In genomic region chr11:1262172-1263006, GRCh38 we compare ENCODE assay signal across 8 cellular contexts. TPM values are rescaled to one million over a fixed set of nuclear protein-coding genes. Genes with fewer than 3 reads are reported as not detected.
DNase-seq lines count a peak whose midpoint lies in the region; ATAC-seq and TF ChIP-seq lines count a peak whose summit lies in the region.

No MANE protein-coding gene starts in this region.

- peak overlapping the region; percentile 69 for H3K4me3 ChIP-seq in CD4-positive, CD25-positive, alpha-beta regulatory T cell (ENCODE audit: low read depth, low read length)

- peak overlapping the region; percentile 82 to 91 (median 86) for H3K4me3 Mint-ChIP-seq in CD4-positive, CD25-positive, alpha-beta regulatory T cell
- H3K4me3 Mint-ChIP-seq in nephron progenitor cell, result peak overlapping the region; percentile 76

- H3K27me3 ChIP-seq in CD4-positive, CD25-positive, alpha-beta regulatory T cell (ENCODE audit: control insufficient read depth, insufficient read depth, low read length), result no peaks in the 10 kb centered on the region

- peak; percentile 78 to 92 (median 90) for DNase-seq in CD4-positive, CD25-positive, alpha-beta regulatory T cell
- DNase-seq in LHCN-M2 (ENCODE audit: low read depth) (peak; percentile 77), SHP77 (lab: John Stamatoyannopoulos, UW) (peak; percentile 53 to 60), activated gamma-delta T cell (lab: John Stamatoyannopoulos, UW) (peak; percentile 64), fibroblast of the conjunctiva (ENCODE audit: low read depth) (peak; percentile 89), nephron progenitor cell (peak; percentile 87)
- peak; percentile 82 for DNase-seq in stimulated activated naive CD4-positive, alpha-beta T cell treated with Interleukin-2 at 50 U/mL for 16 hours (lab: John Stamatoyannopoulos, UW)

- no peaks in the 10 kb centered on the region for H3K27me3 Mint-ChIP-seq in CD4-positive, CD25-positive, alpha-beta regulatory T cell
- H3K27me3 Mint-ChIP-seq in nephron progenitor cell (ENCODE audit: low read depth, poor library complexity), result no peaks in the 10 kb centered on the region

- H3K9me3 ChIP-seq in CD4-positive, CD25-positive, alpha-beta regulatory T cell (ENCODE audit: control insufficient read depth in 2 of 2, low read length in 2 of 2), result no peaks in the 10 kb centered on the region

- peaks cover 16% of the 10 kb centered on the region for H3K4me1 ChIP-seq in CD4-positive, CD25-positive, alpha-beta regulatory T cell (ENCODE audit: control insufficient read depth, insufficient read depth, low read length, poor library complexity, severe bottlenecking)

- peak overlapping the region; percentile 76 for H3K27ac ChIP-seq in CD4-positive, CD25-positive, alpha-beta regulatory T cell (ENCODE audit: insufficient read depth, low read length, poor library complexity, severe bottlenecking)

- TF ChIP-seq CTCF in nephron progenitor cell (IDR thresholded peaks at IDR 0.05), result no peak

- H3K4me1 Mint-ChIP-seq in CD4-positive, CD25-positive, alpha-beta regulatory T cell, result peaks cover 0 to 21% (median 5%) of the 10 kb centered on the region in 4 donors
- peaks cover 11% of the 10 kb centered on the region for H3K4me1 Mint-ChIP-seq in nephron progenitor cell

- H3K36me3 Mint-ChIP-seq in CD4-positive, CD25-positive, alpha-beta regulatory T cell, result no peaks in the 10 kb centered on the region
- H3K36me3 Mint-ChIP-seq in nephron progenitor cell (ENCODE audit: low read depth), result peaks cover 16% of the 10 kb centered on the region

- no peaks in the 10 kb centered on the region for H3K36me3 ChIP-seq in CD4-positive, CD25-positive, alpha-beta regulatory T cell (ENCODE audit: control insufficient read depth, insufficient read depth, low read length)

- peak overlapping the region; percentile 91 to 94 (median 92) for H3K27ac Mint-ChIP-seq in CD4-positive, CD25-positive, alpha-beta regulatory T cell
- H3K27ac Mint-ChIP-seq in nephron progenitor cell, result peak overlapping the region; percentile 35

- peak; percentile 86 to 90 for ATAC-seq in CD4-positive, CD25-positive, alpha-beta regulatory T cell (ENCODE audit: low read depth in 2 of 2)
- peak; percentile 67 for ATAC-seq in GM21390 (IDR thresholded peaks at IDR 0.05; ENCODE audit: unreplicated experiment)

- peaks cover 0 to 5% (median 0%) of the 10 kb centered on the region in 7 donors for H3K9me3 Mint-ChIP-seq in CD4-positive, CD25-positive, alpha-beta regulatory T cell
- peaks cover 26% of the 10 kb centered on the region for H3K9me3 Mint-ChIP-seq in nephron progenitor cell

RNA-seq across cellular contexts. Expression of gene MUC5B, which starts 39.5 kb away (rescaled TPM):
- total RNA-seq in CD4-positive, CD25-positive, alpha-beta regulatory T cell, result not detected
- not detected for polyA plus RNA-seq in CD4-positive, CD25-positive, alpha-beta regulatory T cell
- total RNA-seq in LHCN-M2 (2014; rRNA removed), result not detected in 2 replicates
- under 0.01 TPM for polyA plus RNA-seq in LHCN-M2 (2012)

RNA-seq across cellular contexts. Expression of gene TOLLIP, which starts 47.0 kb away (rescaled TPM):
- total RNA-seq in CD4-positive, CD25-positive, alpha-beta regulatory T cell, result 60.0 TPM
- polyA plus RNA-seq in CD4-positive, CD25-positive, alpha-beta regulatory T cell, result 10 to 100 TPM; 25.3 to 40.7 (median 28.8) TPM
- total RNA-seq in LHCN-M2 (2014; rRNA removed), result 31.5 and 42.1 TPM in 2 replicates
- 69.9 TPM for polyA plus RNA-seq in LHCN-M2 (2012)

Comparison
In these comparisons a context has a peak if more than half of its experiments do, and no peak if none do; other contexts are left out.
1. Peak in every context shown above with its lines: DNase-seq, ATAC-seq, H3K4me3 ChIP-seq and H3K27ac ChIP-seq.